Comparison of ENCODE assay signal across 16 cellular contexts in the genomic region with DNA sequence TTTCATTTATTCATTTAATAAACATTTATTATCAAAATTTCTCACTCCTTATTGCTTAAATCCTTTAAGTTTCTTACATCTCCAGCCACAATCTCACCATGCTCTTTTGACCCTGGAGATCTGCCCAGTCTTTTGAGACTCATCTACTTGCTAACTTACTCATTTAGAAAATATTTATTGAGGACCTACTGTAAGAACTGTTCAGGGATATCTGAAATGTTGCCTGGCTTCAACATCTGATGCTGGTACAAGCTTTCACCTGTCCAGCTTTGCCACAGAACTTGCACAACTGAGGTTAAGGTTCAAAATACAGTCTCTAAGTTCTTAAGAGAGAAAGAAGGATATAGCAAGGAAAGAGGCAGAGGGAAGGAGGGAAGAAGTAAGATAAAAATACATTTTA. TPM values are rescaled to one million over a fixed set of nuclear protein-coding genes. Genes with fewer than 3 reads are reported as not detected.
DNase-seq lines count a peak whose midpoint lies in the region; ATAC-seq, FAIRE-seq and TF ChIP-seq lines count a peak whose summit lies in the region.
"Had no signal": no experiment of that assay in that cellular context is flagged by ENCODE, and none has a peak within 500 bp of the region (broad histone marks: within the 10 kb centered on the region; RNA-seq: fewer than 3 reads in every experiment).

No MANE protein-coding gene starts in this region.

- POLR2A ChIA-PET in HepG2 (lab: Yijun Ruan, JAX) = no interaction called here

- H4K20me1 ChIP-seq in HepG2 (ENCODE audit: insufficient read depth, low read length) (no peaks in the 10 kb centered on the region), hepatocyte (ENCODE audit: insufficient read depth, poor library complexity, severe bottlenecking) (no peaks in the 10 kb centered on the region)

- no peaks in the 10 kb centered on the region for H3K27me3 ChIP-seq in liver (ENCODE audit: control insufficient read depth in 4 of 4, insufficient read depth in 4 of 4, low read length in 3 of 4)
- H3K27me3 ChIP-seq in HepG2 (ENCODE audit: control insufficient read depth in 1 of 2, insufficient read depth in 2 of 2, low read length in 2 of 2) = no peaks in the 10 kb centered on the region
- no peaks in the 10 kb centered on the region for H3K27me3 ChIP-seq in hepatocyte
- H3K27me3 ChIP-seq: upper lobe of left lung had no signal

- FAIRE-seq in HepG2 (lab: Jason Lieb, UNC) (no peak), HTR-8/SVneo (lab: Jason Lieb, UNC) (no peak)

- no peak for TF ChIP-seq EP300 in HepG2 (IDR thresholded peaks at IDR 0.05; ENCODE audit: low read depth in 2 of 2, low read length in 2 of 2)
- no peak for TF ChIP-seq EP300 in HepG2 (CRISPR knock-in tag; IDR thresholded peaks at IDR 0.05; ENCODE audit: borderline replicate concordance)

- H3K9me3 ChIP-seq in liver (ENCODE audit: control insufficient read depth in 4 of 4, low read length in 3 of 4) (no peaks in the 10 kb centered on the region), HepG2 (ENCODE audit: low read length) (no peaks in the 10 kb centered on the region), hepatocyte (ENCODE audit: low read depth) (no peaks in the 10 kb centered on the region)
- H3K9me3 ChIP-seq: lower lobe of right lung, upper lobe of left lung had no signal

- no peaks in the 10 kb centered on the region for H3K9me2 ChIP-seq in hepatocyte (replicated peaks; ENCODE audit: insufficient read depth)

- TF ChIP-seq POLR2A in HepG2 (IDR thresholded peaks at IDR 0.05; ENCODE audit: insufficient read depth in 1 of 2, low read depth in 2 of 2, low read length in 2 of 2) = no peak

- CTCF ChIA-PET in HepG2 (lab: Yijun Ruan, JAX; ENCODE audit: low intra/inter-chr PET ratio, low total read pairs) = no interaction called here

- H3K36me3 ChIP-seq in liver (ENCODE audit: control insufficient read depth in 4 of 4, insufficient read depth in 3 of 4, low read depth in 1 of 4, low read length in 3 of 4) (peaks cover 0 to 10% (median 8%) of the 10 kb centered on the region in 4 donors), HepG2 (replicated peaks in 1 of 2; ENCODE audit: control insufficient read depth in 1 of 2, insufficient read depth in 2 of 2, low read length in 2 of 2) (peaks cover 0 to 10% of the 10 kb centered on the region in 2 experiments; a peak in 4 of 5 replicates), hepatocyte (replicated peaks; ENCODE audit: insufficient read depth, low read depth) (no peaks in the 10 kb centered on the region)

- H3K79me2 ChIP-seq in HepG2 (ENCODE audit: insufficient read depth, low read length) (no peaks in the 10 kb centered on the region), hepatocyte (no peaks in the 10 kb centered on the region)

- H3K4me2 ChIP-seq in HepG2 (ENCODE audit: low read depth, low read length) = no peak overlapping the region
- H3K4me2 ChIP-seq in hepatocyte = no peak overlapping the region

- peaks cover 0 to 6% (median 0%) of the 10 kb centered on the region in 4 donors for H3K4me1 ChIP-seq in liver (ENCODE audit: control insufficient read depth in 4 of 4, insufficient read depth in 4 of 4, low read length in 3 of 4)
- H3K4me1 ChIP-seq in HepG2 (ENCODE audit: insufficient read depth, low read length) = no peaks in the 10 kb centered on the region
- H3K4me1 ChIP-seq in hepatocyte (ENCODE audit: insufficient read depth) = no peaks in the 10 kb centered on the region
- H3K4me1 ChIP-seq: lower lobe of right lung, upper lobe of left lung had no signal

- intact Hi-C loops in HepG2 (cut with micrococcal nuclease; ENCODE audit: unreplicated experiment) = no loop called here

- H2AFZ ChIP-seq in HepG2 (ENCODE audit: low read length) (no peak overlapping the region), hepatocyte (no peak overlapping the region)

- H3K4me3 ChIP-seq in liver (ENCODE audit: low read depth in 1 of 3, low read length in 3 of 3) = no peak overlapping the region
- no peak overlapping the region for H3K4me3 ChIP-seq in HepG2 (replicated peaks in 1 of 3; ENCODE audit: insufficient read depth in 1 of 3, low read depth in 2 of 3, low read length in 3 of 3)
- H3K4me3 ChIP-seq in hepatocyte = no peak overlapping the region
- H3K4me3 ChIP-seq: lower lobe of right lung, upper lobe of left lung had no signal

- DNase-seq in HepG2 (ENCODE audit: low spot score) (no peak), SW 1271 (lab: John Stamatoyannopoulos, UW) (peak; percentile 11 to 56), hepatocyte (ENCODE audit: low spot score) (peak; percentile 6), HTR-8/SVneo (ENCODE audit: insufficient read length, low spot score) (no peak)
- DNase-seq in stimulated activated CD8-positive, alpha-beta memory T cell treated with anti-CD3 and anti-CD28 coated beads, Interleukin-4, amount 100 ng/mL, for 48 hours = no peak
- DNase-seq: activated CD4-positive, alpha-beta T cell treated with anti-CD3 and anti-CD28 coated beads, Interleukin-2, amount 50 U/mL, for 48 hours; activated effector memory CD4-positive, alpha-beta T cell treated with Interleukin-2 at 50 U/mL for 16 hours; GOT3; hippocampal formation; lower lobe of right lung; NCI-H1105 treated with DMSO at 0.1 percent for 48 hours; NCI-H446; upper lobe of left lung had no signal

- no peak overlapping the region for H3K9ac ChIP-seq in liver (ENCODE audit: low read depth in 1 of 2, low read length in 2 of 2)
- H3K9ac ChIP-seq in HepG2 (ENCODE audit: insufficient read depth, low read depth, low read length) = no peak overlapping the region

- in situ Hi-C loops in HepG2 (cut with HindIII; ENCODE audit: extremely low pct_ligation_motif_present, low pct_unique_long_range_greater_than_20kb) = no loop called here

- H3K27ac ChIP-seq in liver (ENCODE audit: low read depth in 1 of 2, low read length in 2 of 2) (no peak overlapping the region), HepG2 (ENCODE audit: extremely low read length, insufficient read depth, low read length) (no peak overlapping the region), hepatocyte (no peak overlapping the region)
- H3K27ac ChIP-seq: lower lobe of right lung, upper lobe of left lung had no signal

- TF ChIP-seq RAD21 in liver (IDR thresholded peaks at IDR 0.05) (no peak), HepG2 (CRISPR knock-in tag; IDR thresholded peaks at IDR 0.05) (no peak)

- TF ChIP-seq CTCF in liver (IDR thresholded peaks at IDR 0.05; ENCODE audit: low read depth, low read length, missing input control) = no peak
- no peak for TF ChIP-seq CTCF in HepG2 (CRISPR knock-in tag; IDR thresholded peaks at IDR 0.05)
- no peak for TF ChIP-seq CTCF in hepatocyte (IDR thresholded peaks at IDR 0.05; ENCODE audit: poor library complexity)

- no TSS peak for BruUV-seq in HepG2 (replicated peaks; lab: Mats Ljungman, UMichigan)

- ATAC-seq in HepG2 (no peak), HG03159 (IDR thresholded peaks at IDR 0.05; ENCODE audit: unreplicated experiment) (no peak), GM21526 (IDR thresholded peaks at IDR 0.05; ENCODE audit: low FRiP score, unreplicated experiment) (no peak)
- ATAC-seq: lower lobe of right lung had no signal

TF ChIP-seq in liver, 16 proteins besides CTCF, POLR2A, EP300 and RAD21:
- TF ChIP-seq FOXA2 (IDR thresholded peaks at IDR 0.05) (no peak), HNF4A (conservative IDR thresholded peaks at IDR 0.05) (peak; percentile 46 to 55)

TF ChIP-seq in HepG2, 621 proteins besides CTCF, POLR2A, EP300 and RAD21:
- TF ChIP-seq NFKB2 (CRISPR knock-in tag; IDR thresholded peaks at IDR 0.05; ENCODE audit: borderline replicate concordance) (no peak), SYNCRIP (IDR thresholded peaks at IDR 0.05; ENCODE audit: insufficient read depth, low read depth, low read length) (no peak), ZNF441 (CRISPR knock-in tag; IDR thresholded peaks at IDR 0.05; ENCODE audit: borderline replicate concordance) (no peak), DMAP1 (CRISPR knock-in tag; IDR thresholded peaks at IDR 0.05) (no peak), ZNF224 (CRISPR knock-in tag; IDR thresholded peaks at IDR 0.05) (no peak), MIXL1 (CRISPR knock-in tag; IDR thresholded peaks at IDR 0.05) (no peak), NRL (CRISPR knock-in tag; IDR thresholded peaks at IDR 0.05; ENCODE audit: borderline replicate concordance) (no peak)
- TF ChIP-seq, protein P1, sequence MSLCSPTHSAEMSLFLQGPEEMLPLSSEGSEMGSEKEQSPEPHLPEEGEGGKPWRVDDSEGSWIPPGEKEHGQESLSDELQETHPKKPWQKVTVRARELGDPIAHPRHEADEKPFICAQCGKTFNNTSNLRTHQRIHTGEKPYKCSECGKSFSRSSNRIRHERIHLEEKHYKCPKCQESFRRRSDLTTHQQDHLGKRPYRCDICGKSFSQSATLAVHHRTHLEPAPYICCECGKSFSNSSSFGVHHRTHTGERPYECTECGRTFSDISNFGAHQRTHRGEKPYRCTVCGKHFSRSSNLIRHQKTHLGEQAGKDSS (CRISPR knock-in tag; IDR thresholded peaks at IDR 0.05; ENCODE audit: borderline replicate concordance, low read depth) = no peak

RNA-seq across cellular contexts. Expression of a gene that starts 17.5 kb away (rescaled TPM):
- 10 to 100 TPM; 11.2 to 13.7 TPM for total RNA-seq in liver
- 1 to 10 TPM; 2.8 to 4.0 TPM for polyA plus RNA-seq in liver
- 12.8 and 17.0 TPM in 2 replicates for total RNA-seq in HepG2 (2016; rRNA removed; fragmentation: Illumina TruSeq; extraction: Trizol)
- 3.4 and 3.6 TPM in 2 replicates for total RNA-seq in HepG2 (2016; cell fraction: cytosol; rRNA removed; fragmentation: Illumina TruSeq; extraction: Trizol; ENCODE audit: low read depth)
- total RNA-seq in HepG2 (2016; cell fraction: insoluble cytoplasmic fraction; rRNA removed; fragmentation: Illumina TruSeq; extraction: Trizol) = 13.3 and 16.9 TPM in 2 replicates
- total RNA-seq in HepG2 (2016; cell fraction: membrane; rRNA removed; fragmentation: Illumina TruSeq; extraction: Trizol) = 4.0 and 5.0 TPM in 2 replicates
- 22.7 and 26.4 TPM in 2 replicates for total RNA-seq in HepG2 (2016; cell fraction: nucleus; rRNA removed; fragmentation: Illumina TruSeq; extraction: Trizol)
- 5.8 and 7.8 TPM in 2 replicates for polyA plus RNA-seq in HepG2 (2011; rRNA removed)
- 3.0 and 4.7 TPM in 2 replicates for polyA plus RNA-seq in HepG2 (2011; cell fraction: cytosol; rRNA removed)
- polyA plus RNA-seq in HepG2 (2011; cell fraction: nucleus; rRNA removed) = 2.4 and 2.9 TPM in 2 replicates
- 9.4 and 10.1 TPM in 2 replicates for polyA plus RNA-seq in HepG2 (2012)
- 1.3 TPM in 2 replicates for polyA plus RNA-seq in HepG2 (2016; cell fraction: cytosol; fragmentation: Illumina TruSeq; extraction: Trizol; ENCODE audit: low read depth)
- polyA plus RNA-seq in HepG2 (2016; cell fraction: insoluble cytoplasmic fraction; fragmentation: Illumina TruSeq; extraction: Trizol; ENCODE audit: low read depth) = 12.8 and 13.8 TPM in 2 replicates
- 1.9 and 3.0 TPM in 2 replicates for polyA plus RNA-seq in HepG2 (2016; cell fraction: membrane; fragmentation: Illumina TruSeq; extraction: Trizol; ENCODE audit: low read depth)
- 28.3 and 28.9 TPM in 2 replicates for polyA plus RNA-seq in HepG2 (2016; cell fraction: nucleus; fragmentation: Illumina TruSeq; extraction: Trizol; ENCODE audit: insufficient read depth, low read depth)
- polyA minus RNA-seq in HepG2 (2011; rRNA and poly(A)+ RNA removed; ENCODE audit: low replicate concordance) = 1.9 and 3.8 TPM in 2 replicates
- 8.5 and 10.3 TPM in 2 replicates for polyA minus RNA-seq in HepG2 (2011; cell fraction: cytosol; rRNA and poly(A)+ RNA removed)
- polyA minus RNA-seq in HepG2 (2011; cell fraction: nucleus; rRNA and poly(A)+ RNA removed) = 14.8 and 15.8 TPM in 2 replicates
- 21.2 and 28.8 TPM in 2 replicates for total RNA-seq in hepatocyte
- 9.0 and 11.6 TPM in 2 replicates for polyA plus RNA-seq in hepatocyte

Comparison
In these comparisons a context has a peak if more than half of its experiments do, and no peak if none do; other contexts are left out.
1. DNase-seq: peak in SW 1271 (2 of 2) and hepatocyte (single experiment); none in HepG2 (single experiment), HTR-8/SVneo (single experiment) and stimulated activated CD8-positive, alpha-beta memory T cell treated with anti-CD3 and anti-CD28 coated beads, Interleukin-4, amount 100 ng/mL, for 48 hours (single experiment).